ENCODE assay signal across 21 cellular contexts in genomic region chr6:2773450-2773849, GRCh38.
"Had no signal": no experiment of that assay in that cellular context is flagged by ENCODE, and none has a peak within 500 bp of the region (broad histone marks: within the 10 kb centered on the region; RNA-seq: fewer than 3 reads in every experiment).

No MANE protein-coding gene starts in this region.

- H3K4me1 ChIP-seq: prostate gland, testis had no signal

- H3K9me3 ChIP-seq: gastroesophageal sphincter, heart left ventricle, ovary, prostate gland, spleen, testis had no signal

- H3K27me3 ChIP-seq: gastroesophageal sphincter, heart left ventricle, ovary, spleen, testis had no signal

- H3K36me3 ChIP-seq: ovary had no signal

- ATAC-seq: activated CD8-positive, alpha-beta T cell treated with anti-CD3 and anti-CD28 coated beads, Interleukin-2, amount 10 ng/mL, durations not matched to agents 7 days and 5 days; gastroesophageal sphincter; left cardiac atrium; natural killer cell treated with Interleukin-12 subunit alpha and Interleukin-12 subunit beta and Interleukin-15 and Interleukin-18, amount 100 ng/mL, for 72 hours had no signal

- DNase-seq: activated CD4-positive, alpha-beta T cell treated with anti-CD3 and anti-CD28 coated beads for 1 hour; activated CD4-positive, alpha-beta T cell treated with anti-CD3 and anti-CD28 coated beads, Interleukin-2, amount 50 U/mL, for 1 hour; activated CD8-positive, alpha-beta T cell treated with anti-CD3 and anti-CD28 coated beads, Interleukin-2, amount 10 ng/mL, durations not matched to agents 7 days and 5 days; activated T-cell treated with anti-CD3 and anti-CD28 coated beads, Interleukin-2, amount 50 U/mL, for 1 hour; amygdala; cerebellar nuclear complex; dermis blood vessel endothelial cell; effector CD8-positive, alpha-beta T cell; heart left ventricle; islet precursor cell; left cardiac atrium; midbrain; ovary; spleen; stimulated activated CD4-positive, alpha-beta T cell treated with anti-CD3 and anti-CD28 coated beads, Interleukin-4, amount 100 ng/mL, for 1 hour; stimulated activated naive CD4-positive, alpha-beta T cell; T-helper 9 cell; testis had no signal

- H3K4me3 ChIP-seq: gastroesophageal sphincter, heart left ventricle, ovary, prostate gland, spleen, testis had no signal

- H3K27ac ChIP-seq: gastroesophageal sphincter, ovary, prostate gland, spleen, testis had no signal
